In genomic region chr2:219049282-219049681, GRCh38 we compare ENCODE assay signal across 15 cellular contexts. TPM values are rescaled to one million over a fixed set of nuclear protein-coding genes. Genes with fewer than 3 reads are reported as not detected.
"Had no signal": no experiment of that assay in that cellular context is flagged by ENCODE, and none has a peak within 500 bp of the region (broad histone marks: within the 10 kb centered on the region; RNA-seq: fewer than 3 reads in every experiment).

No MANE protein-coding gene starts in this region.

- H3K4me1 ChIP-seq: gastroesophageal sphincter, prostate gland, upper lobe of left lung had no signal

- H3K36me3 Mint-ChIP-seq: activated naive CD4-positive, alpha-beta T cell treated with anti-CD3 and anti-CD28 coated beads, Interleukin-2, amount 10 ng/mL, durations not matched to agents 7 days and 5 days; natural killer cell treated with Interleukin-12 subunit alpha and Interleukin-12 subunit beta and Interleukin-15 and Interleukin-18, amount 100 ng/mL, for 72 hours had no signal

- H3K27ac Mint-ChIP-seq: activated naive CD4-positive, alpha-beta T cell treated with anti-CD3 and anti-CD28 coated beads, Interleukin-2, amount 10 ng/mL, durations not matched to agents 7 days and 5 days; activated T-helper 17 cell treated with anti-CD3 and anti-CD28 coated beads, Interleukin-2, amount 50 U/mL, for 72 hours; natural killer cell treated with Interleukin-12 subunit alpha and Interleukin-12 subunit beta and Interleukin-15 and Interleukin-18, amount 100 ng/mL, for 72 hours; stimulated activated naive CD8-positive, alpha-beta T cell treated with anti-CD3 and anti-CD28 coated beads, Interleukin-15, Interleukin-2, amounts not matched to agents 100 ng/mL and 50 ng/mL, for 24 hours had no signal

- ATAC-seq: activated T-helper 17 cell treated with anti-CD3 and anti-CD28 coated beads, Interleukin-2, amount 50 U/mL, for 72 hours; gastroesophageal sphincter had no signal

- H3K4me1 Mint-ChIP-seq: activated naive CD4-positive, alpha-beta T cell treated with anti-CD3 and anti-CD28 coated beads, Interleukin-2, amount 10 ng/mL, durations not matched to agents 7 days and 5 days; activated T-helper 17 cell treated with anti-CD3 and anti-CD28 coated beads, Interleukin-2, amount 50 U/mL, for 72 hours had no signal

- H3K9me3 Mint-ChIP-seq: activated naive CD4-positive, alpha-beta T cell treated with anti-CD3 and anti-CD28 coated beads, Interleukin-2, amount 10 ng/mL, durations not matched to agents 7 days and 5 days; activated T-helper 17 cell treated with anti-CD3 and anti-CD28 coated beads, Interleukin-2, amount 50 U/mL, for 72 hours; natural killer cell treated with Interleukin-12 subunit alpha and Interleukin-12 subunit beta and Interleukin-15 and Interleukin-18, amount 100 ng/mL, for 72 hours; stimulated activated naive CD8-positive, alpha-beta T cell treated with anti-CD3 and anti-CD28 coated beads, Interleukin-15, Interleukin-2, amounts not matched to agents 100 ng/mL and 50 ng/mL, for 24 hours had no signal

- DNase-seq: activated CD4-positive, alpha-beta T cell treated with anti-CD3 and anti-CD28 coated beads, Interleukin-2, amount 50 U/mL, for 4 hours; activated CD4-positive, CD25-positive, alpha-beta regulatory T cell treated with anti-CD3 and anti-CD28 coated beads, Interleukin-2, amount 50 U/mL, for 72 hours; activated naive CD4-positive, alpha-beta T cell treated with anti-CD3 and anti-CD28 coated beads, Interleukin-2, amount 10 ng/mL, durations not matched to agents 7 days and 5 days; erythroblast; nucleus accumbens; right cardiac atrium; upper lobe of left lung had no signal

- H3K9me3 ChIP-seq: gastroesophageal sphincter, prostate gland, upper lobe of left lung had no signal

- H3K27ac ChIP-seq: cardiac muscle cell, gastroesophageal sphincter, prostate gland, upper lobe of left lung had no signal

- H3K4me3 Mint-ChIP-seq: activated naive CD4-positive, alpha-beta T cell treated with anti-CD3 and anti-CD28 coated beads, Interleukin-2, amount 10 ng/mL, durations not matched to agents 7 days and 5 days; activated T-helper 17 cell treated with anti-CD3 and anti-CD28 coated beads, Interleukin-2, amount 50 U/mL, for 72 hours; natural killer cell treated with Interleukin-12 subunit alpha and Interleukin-12 subunit beta and Interleukin-15 and Interleukin-18, amount 100 ng/mL, for 72 hours; stimulated activated naive CD8-positive, alpha-beta T cell treated with anti-CD3 and anti-CD28 coated beads, Interleukin-15, Interleukin-2, amounts not matched to agents 100 ng/mL and 50 ng/mL, for 24 hours had no signal

- H3K4me3 ChIP-seq: cardiac muscle cell, gastroesophageal sphincter, prostate gland, upper lobe of left lung had no signal

- H3K36me3 ChIP-seq: cardiac muscle cell, gastroesophageal sphincter, prostate gland, upper lobe of left lung had no signal

RNA-seq across cellular contexts. Expression of gene CFAP65, which starts 8.0 kb away (rescaled TPM):
- total RNA-seq: activated T-helper 17 cell treated with anti-CD3 and anti-CD28 coated beads, Interleukin-2, amount 50 U/mL, for 72 hours; gastroesophageal sphincter; natural killer cell treated with Interleukin-12 subunit alpha and Interleukin-12 subunit beta and Interleukin-15 and Interleukin-18, amount 100 ng/mL, for 72 hours; right cardiac atrium had no signal
- polyA plus RNA-seq: right cardiac atrium had no signal

RNA-seq across cellular contexts. Expression of gene IHH, which starts 11.4 kb away (rescaled TPM):
- total RNA-seq: astrocyte, cardiac muscle cell, right cardiac atrium had no signal
- polyA plus RNA-seq: cardiac muscle cell had no signal

RNA-seq across cellular contexts. Expression of gene CRYBA2, which starts 56.1 kb away (rescaled TPM):
- total RNA-seq: activated T-helper 17 cell treated with anti-CD3 and anti-CD28 coated beads, Interleukin-2, amount 50 U/mL, for 72 hours; astrocyte; cardiac muscle cell; gastroesophageal sphincter; natural killer cell treated with Interleukin-12 subunit alpha and Interleukin-12 subunit beta and Interleukin-15 and Interleukin-18, amount 100 ng/mL, for 72 hours; right cardiac atrium; temporal lobe; upper lobe of left lung had no signal
- polyA plus RNA-seq: cardiac muscle cell, right cardiac atrium had no signal
